Comparison of ENCODE assay signal across 8 cellular contexts in genomic region chr4:81031389-81032173, GRCh38. TPM values are rescaled to one million over a fixed set of nuclear protein-coding genes. Genes with fewer than 3 reads are reported as not detected.
A peak's percentile ranks its signal among the peaks of the same experiment; 100 is the strongest.
DNase-seq lines count a peak whose midpoint lies in the region; TF ChIP-seq lines count a peak whose summit lies in the region.

No MANE protein-coding gene starts in this region.

- H3K4me3 Mint-ChIP-seq in activated CD4-positive, alpha-beta T cell treated with anti-CD3 and anti-CD28 coated beads, Interleukin-2, amount 10 ng/mL, durations not matched to agents 24 days and 14 days = peak overlapping the region; percentile 53

- no peaks in the 10 kb centered on the region for H3K9me3 Mint-ChIP-seq in activated CD4-positive, alpha-beta T cell treated with anti-CD3 and anti-CD28 coated beads, Interleukin-2, amount 10 ng/mL, durations not matched to agents 24 days and 14 days

- H3K4me3 ChIP-seq in suprapubic skin = peak overlapping the region; percentile 55

- H3K27ac Mint-ChIP-seq in activated CD4-positive, alpha-beta T cell treated with anti-CD3 and anti-CD28 coated beads, Interleukin-2, amount 10 ng/mL, durations not matched to agents 24 days and 14 days = no peak overlapping the region

- no peaks in the 10 kb centered on the region for H3K36me3 ChIP-seq in suprapubic skin

- peaks cover 63% of the 10 kb centered on the region for H3K27me3 Mint-ChIP-seq in activated CD4-positive, alpha-beta T cell treated with anti-CD3 and anti-CD28 coated beads, Interleukin-2, amount 10 ng/mL, durations not matched to agents 24 days and 14 days

- H3K27ac ChIP-seq in suprapubic skin = no peak overlapping the region

- WGBS in suprapubic skin = 16% methylated on average over 18 of the region's 43 CpGs

- H3K4me1 Mint-ChIP-seq in activated CD4-positive, alpha-beta T cell treated with anti-CD3 and anti-CD28 coated beads, Interleukin-2, amount 10 ng/mL, durations not matched to agents 24 days and 14 days = peaks cover 9% of the 10 kb centered on the region

- no peak for DNase-seq in activated CD4-positive, alpha-beta T cell treated with anti-CD3 and anti-CD28 coated beads, Interleukin-2, amount 10 ng/mL, durations not matched to agents 24 days and 14 days
- no peak for DNase-seq in activated CD4-positive, alpha-beta T cell treated with anti-CD3 and anti-CD28 coated beads for 1 hour
- peak; percentile 50 for DNase-seq in activated CD8-positive, alpha-beta memory T cell treated with anti-CD3 and anti-CD28 coated beads, Interleukin-2, amount 50 U/mL, for 48 hours
- DNase-seq in left kidney (ENCODE audit: low read depth, low spot score) (peak; percentile 56), suprapubic skin (ENCODE audit: low spot score in 2 of 2) (no peak), NCI-H1694 treated with DMSO at 0.1 percent for 48 hours (lab: John Stamatoyannopoulos, UW) (no peak), AG08395 (ENCODE audit: low spot score) (no peak), SIG-M5 (lab: John Stamatoyannopoulos, UW) (no peak)

- TF ChIP-seq EP300 in suprapubic skin (IDR thresholded peaks at IDR 0.05) = no peak

- peaks cover 20% of the 10 kb centered on the region for H3K4me1 ChIP-seq in suprapubic skin

- TF ChIP-seq CTCF in suprapubic skin (IDR thresholded peaks at IDR 0.05) = no peak

- intact Hi-C loops in activated CD4-positive, alpha-beta T cell treated with anti-CD3 and anti-CD28 coated beads, Interleukin-2, amount 10 ng/mL, durations not matched to agents 24 days and 14 days (cut with micrococcal nuclease) = no loop called here

- H3K9me3 ChIP-seq in suprapubic skin = no peaks in the 10 kb centered on the region

- no peak for TF ChIP-seq POLR2A in suprapubic skin (IDR thresholded peaks at IDR 0.05)

- H3K27me3 ChIP-seq in suprapubic skin = peaks cover 40% of the 10 kb centered on the region

- H3K36me3 Mint-ChIP-seq in activated CD4-positive, alpha-beta T cell treated with anti-CD3 and anti-CD28 coated beads, Interleukin-2, amount 10 ng/mL, durations not matched to agents 24 days and 14 days (ENCODE audit: low read depth) = peaks cover 3% of the 10 kb centered on the region

RNA-seq across cellular contexts. Expression of gene BMP3, which starts 1.1 kb away (rescaled TPM):
- total RNA-seq in activated CD4-positive, alpha-beta T cell treated with anti-CD3 and anti-CD28 coated beads, Interleukin-2, amount 10 ng/mL, durations not matched to agents 24 days and 14 days = not detected in 2 replicates
- total RNA-seq in suprapubic skin = 1 to 10 TPM in 2 of 4 donors, under 1 TPM in 2; 0.70 to 1.7 (median 1.1) TPM

Comparison
In these comparisons a context has a peak if more than half of its experiments do, and no peak if none do; other contexts are left out.
1. DNase-seq: peak in activated CD8-positive, alpha-beta memory T cell treated with anti-CD3 and anti-CD28 coated beads, Interleukin-2, amount 50 U/mL, for 48 hours (single experiment) and left kidney (single experiment); none in activated CD4-positive, alpha-beta T cell treated with anti-CD3 and anti-CD28 coated beads, Interleukin-2, amount 10 ng/mL, durations not matched to agents 24 days and 14 days (single experiment), activated CD4-positive, alpha-beta T cell treated with anti-CD3 and anti-CD28 coated beads for 1 hour (single experiment), suprapubic skin (0 of 2), NCI-H1694 treated with DMSO at 0.1 percent for 48 hours (single experiment), AG08395 (single experiment) and SIG-M5 (single experiment).